In the genomic region with DNA sequence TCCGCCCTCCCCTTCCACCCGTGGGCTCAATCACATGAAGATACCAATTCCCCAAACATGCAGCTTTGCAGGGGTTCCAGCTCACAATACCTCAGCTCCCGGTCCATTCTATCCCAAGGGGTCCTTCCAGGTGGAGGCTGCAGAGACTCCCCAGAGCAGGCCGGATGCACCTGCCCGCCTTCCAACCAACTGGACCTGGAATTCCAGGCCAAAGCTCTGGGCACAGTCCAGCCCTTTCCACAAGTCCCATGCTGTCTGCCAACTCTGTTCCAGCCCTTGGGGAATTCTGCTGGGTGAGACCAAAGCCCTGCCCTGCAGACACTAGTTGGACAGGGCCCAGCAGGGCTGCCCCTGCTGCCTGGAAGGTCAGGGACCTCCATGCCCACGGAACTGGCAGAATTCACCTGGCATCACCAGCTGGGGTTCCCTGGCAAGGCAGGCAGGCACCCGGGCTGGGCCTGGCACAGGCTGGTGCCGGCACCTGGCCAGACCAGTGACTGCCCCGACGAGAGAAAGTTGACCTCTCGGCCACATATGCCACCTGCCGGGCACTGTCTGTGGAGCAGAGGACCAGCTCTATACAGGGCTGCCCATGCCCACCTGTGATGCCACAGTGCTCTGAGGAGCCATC, we compare ENCODE assay signal across 12 cellular contexts.
"Had no signal": no experiment of that assay in that cellular context is flagged by ENCODE, and none has a peak within 500 bp of the region (broad histone marks: within the 10 kb centered on the region; RNA-seq: fewer than 3 reads in every experiment).

No MANE protein-coding gene starts in this region.

- H3K79me2 ChIP-seq: parathyroid adenoma had no signal

- H3K27ac ChIP-seq: adrenal gland, parathyroid adenoma had no signal

- H3K9me3 ChIP-seq: adrenal gland had no signal

- H3K4me3 ChIP-seq: adrenal gland, smooth muscle cell had no signal

- H3K4me2 ChIP-seq: smooth muscle cell had no signal

- H3K4me1 ChIP-seq: parathyroid adenoma had no signal

- H3K36me3 ChIP-seq: adrenal gland had no signal

- ATAC-seq: activated CD4-positive, CD25-positive, alpha-beta regulatory T cell treated with anti-CD3 and anti-CD28 coated beads, Interleukin-2, amount 50 U/mL, for 24 hours had no signal

- DNase-seq: activated CD4-positive, alpha-beta T cell treated with anti-CD3 and anti-CD28 coated beads, Interleukin-2, amount 50 U/mL, for 4 hours; activated naive CD4-positive, alpha-beta T cell treated with anti-CD3 and anti-CD28 coated beads, Interleukin-2, amount 50 U/mL, for 16 hours; activated T-cell treated with anti-CD3 and anti-CD28 coated beads, Interleukin-2, amount 50 U/mL, for 1 hour; adrenal gland; foreskin melanocyte; islet precursor cell; T-helper 2 cell; trophoblast cell had no signal

- H3K9ac ChIP-seq: parathyroid adenoma had no signal

- FAIRE-seq: colon had no signal

- H2AFZ ChIP-seq: parathyroid adenoma had no signal
